7 cellular contexts compared by ENCODE assay signal in genomic region chr2:60556998-60557955, GRCh38. TPM values are rescaled to one million over a fixed set of nuclear protein-coding genes. Genes with fewer than 3 reads are reported as not detected.
DNase-seq lines count a peak whose midpoint lies in the region; ATAC-seq and TF ChIP-seq lines count a peak whose summit lies in the region.

No MANE protein-coding gene starts in this region.

- no peaks in the 10 kb centered on the region for H3K79me2 ChIP-seq in MM.1S (ENCODE audit: low read length)

- no peaks in the 10 kb centered on the region for H3K9me3 Mint-ChIP-seq in natural killer cell treated with Interleukin-12 subunit alpha and Interleukin-12 subunit beta and Interleukin-15 and Interleukin-18, amount 100 ng/mL, for 72 hours

- peak overlapping the region; percentile 23 for H3K4me3 ChIP-seq in GM12865 (ENCODE audit: low read depth, low read length)
- H3K4me3 ChIP-seq in MM.1S (ENCODE audit: low read length) = peak overlapping the region; percentile 91

- H3K4me1 Mint-ChIP-seq in natural killer cell treated with Interleukin-12 subunit alpha and Interleukin-12 subunit beta and Interleukin-15 and Interleukin-18, amount 100 ng/mL, for 72 hours (ENCODE audit: low read depth in 2 of 2) = peaks cover 17 to 21% of the 10 kb centered on the region in 2 donors

- H3K9me2 ChIP-seq in MM.1S (replicated peaks; ENCODE audit: insufficient read depth, low read length) = no peaks in the 10 kb centered on the region

- no peaks in the 10 kb centered on the region for H4K20me1 ChIP-seq in MM.1S (ENCODE audit: insufficient read depth, low read length)

- peak overlapping the region; percentile 95 for H3K4me2 ChIP-seq in MM.1S (ENCODE audit: low read depth, low read length)

- H3K27ac ChIP-seq in MM.1S (ENCODE audit: low read length) = no peak overlapping the region

- no peak for DNase-seq in GM12865 (ENCODE audit: low read depth)
- DNase-seq in MM.1S = no peak
- DNase-seq in astrocyte of the hippocampus (ENCODE audit: low read depth, low spot score) = peak; percentile 27
- DNase-seq in natural killer cell treated with Interleukin-12 subunit alpha and Interleukin-12 subunit beta and Interleukin-15 and Interleukin-18, amount 100 ng/mL, for 72 hours (ENCODE audit: low spot score) = no peak
- DNase-seq in NCI-H1694 (lab: John Stamatoyannopoulos, UW) = no peak
- DNase-seq in germinal center (ENCODE audit: low spot score) = no peak

- peak overlapping the region; percentile 9; the same call in 1 of the 2 replicates for H3K9ac ChIP-seq in MM.1S (ENCODE audit: low read length)

- H3K27me3 ChIP-seq in MM.1S (replicated peaks; ENCODE audit: insufficient read depth, low read length) = peaks cover 12% of the 10 kb centered on the region; the same call in 1 of the 2 replicates

- no peaks in the 10 kb centered on the region for H3K36me3 ChIP-seq in MM.1S (replicated peaks; ENCODE audit: insufficient read depth, low read length)

- ATAC-seq in natural killer cell treated with Interleukin-12 subunit alpha and Interleukin-12 subunit beta and Interleukin-15 and Interleukin-18, amount 100 ng/mL, for 72 hours = no peak
- no peak for ATAC-seq in GM21737 (IDR thresholded peaks at IDR 0.05; ENCODE audit: unreplicated experiment)

- no peaks in the 10 kb centered on the region for H3K9me3 ChIP-seq in MM.1S (replicated peaks; ENCODE audit: insufficient read depth, low read length)

- peak overlapping the region; percentile 62 for H2AFZ ChIP-seq in MM.1S (ENCODE audit: low read length)

- peaks cover 28% of the 10 kb centered on the region for H3F3A ChIP-seq in MM.1S (ENCODE audit: insufficient read depth, low read length)

- H3K27me3 Mint-ChIP-seq in natural killer cell treated with Interleukin-12 subunit alpha and Interleukin-12 subunit beta and Interleukin-15 and Interleukin-18, amount 100 ng/mL, for 72 hours = peaks cover 37 to 62% of the 10 kb centered on the region in 2 donors

- peaks cover 5% of the 10 kb centered on the region; the same call in 1 of the 2 replicates for H3K4me1 ChIP-seq in MM.1S (ENCODE audit: low read length)

- no peaks in the 10 kb centered on the region for H3K36me3 Mint-ChIP-seq in natural killer cell treated with Interleukin-12 subunit alpha and Interleukin-12 subunit beta and Interleukin-15 and Interleukin-18, amount 100 ng/mL, for 72 hours

- H3K27ac Mint-ChIP-seq in natural killer cell treated with Interleukin-12 subunit alpha and Interleukin-12 subunit beta and Interleukin-15 and Interleukin-18, amount 100 ng/mL, for 72 hours = peak overlapping the region in 1 of 2 donors; percentile 22

- peak overlapping the region; percentile 46 for H3K4me3 Mint-ChIP-seq in natural killer cell treated with Interleukin-12 subunit alpha and Interleukin-12 subunit beta and Interleukin-15 and Interleukin-18, amount 100 ng/mL, for 72 hours

- TF ChIP-seq CTCF in GM12865 (IDR thresholded peaks at IDR 0.05; ENCODE audit: insufficient read depth, low read depth, low read length, missing control alignments) (no peak), MM.1S (IDR thresholded peaks at IDR 0.05; ENCODE audit: low read length) (no peak)

RNA-seq across cellular contexts. Expression of gene BCL11A, which starts 3.8 kb away (rescaled TPM):
- total RNA-seq in natural killer cell treated with Interleukin-12 subunit alpha and Interleukin-12 subunit beta and Interleukin-15 and Interleukin-18, amount 100 ng/mL, for 72 hours = under 1 TPM in 1 of 2 donors, not detected in 1; 0.81 TPM
